In the genomic region with DNA sequence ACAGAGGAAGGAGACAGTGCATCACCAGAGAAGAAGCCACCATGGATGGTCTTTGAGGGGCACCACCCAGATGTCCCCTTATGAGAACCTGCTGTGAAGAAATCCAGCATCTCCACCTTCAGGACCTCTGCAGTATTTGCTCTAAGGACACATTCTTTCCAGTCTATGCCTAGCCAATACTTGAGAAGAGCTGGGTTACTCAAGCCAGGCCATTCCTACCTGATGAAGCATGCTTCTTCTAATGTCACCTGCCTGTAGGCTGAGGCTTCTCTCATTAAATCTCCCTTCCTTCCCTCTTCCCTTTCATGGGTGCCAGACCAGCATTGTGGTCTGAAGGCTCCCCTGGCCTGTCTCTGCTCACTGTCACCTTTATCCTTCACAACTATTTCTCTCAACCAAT, we compare ENCODE assay signal across 6 cellular contexts.
"Had no signal": no experiment of that assay in that cellular context is flagged by ENCODE, and none has a peak within 500 bp of the region (broad histone marks: within the 10 kb centered on the region; RNA-seq: fewer than 3 reads in every experiment).

No MANE protein-coding gene starts in this region.

- H3K27ac ChIP-seq: HL-60 had no signal

- H3K4me1 Mint-ChIP-seq: IgD-negative memory B cell had no signal

- ATAC-seq: HepG2, K562 had no signal

- H3K27ac Mint-ChIP-seq: IgD-negative memory B cell had no signal

- H3K4me3 ChIP-seq: K562 had no signal

- H3K4me3 Mint-ChIP-seq: IgD-negative memory B cell had no signal

- H3K36me3 Mint-ChIP-seq: IgD-negative memory B cell had no signal

- H3K27me3 Mint-ChIP-seq: IgD-negative memory B cell had no signal

- DNase-seq: IMR-90, KBM-7 had no signal
